Comparison of ENCODE assay signal across 31 cellular contexts in genomic region chr4:188959424-188959823, GRCh38.
"Had no signal": no experiment of that assay in that cellular context is flagged by ENCODE, and none has a peak within 500 bp of the region (broad histone marks: within the 10 kb centered on the region; RNA-seq: fewer than 3 reads in every experiment).

No MANE protein-coding gene starts in this region.

- H3K4me3 Mint-ChIP-seq: activated CD4-positive, alpha-beta memory T cell treated with anti-CD3 and anti-CD28 coated beads for 36 hours; activated CD4-positive, alpha-beta T cell treated with anti-CD3 and anti-CD28 coated beads for 36 hours; activated CD4-positive, alpha-beta T cell treated with anti-CD3 and anti-CD28 coated beads, Interleukin-2, amount 10 ng/mL, durations not matched to agents 24 days and 14 days; activated CD8-positive, alpha-beta memory T cell treated with anti-CD3 and anti-CD28 coated beads, Interleukin-2, amount 10 ng/mL, durations not matched to agents 7 days and 5 days; activated CD8-positive, alpha-beta T cell treated with anti-CD3 and anti-CD28 coated beads, Interleukin-2, amount 10 ng/mL, durations not matched to agents 7 days and 5 days; activated naive CD4-positive, alpha-beta T cell treated with anti-CD3 and anti-CD28 coated beads for 36 hours; activated naive CD4-positive, alpha-beta T cell treated with anti-CD3 and anti-CD28 coated beads, Interleukin-2, amount 50 U/mL, for 24 hours; activated naive CD8-positive, alpha-beta T cell treated with anti-CD3 and anti-CD28 coated beads for 36 hours; activated naive CD8-positive, alpha-beta T cell treated with anti-CD3 and anti-CD28 coated beads, Interleukin-2, amount 50 U/mL, for 24 hours; activated T-helper 1 cell treated with anti-CD3 and anti-CD28 coated beads, Interleukin-12 subunit alpha, Interleukin-12 subunit beta, Interleukin-2, Interleukin-4 antibody, amounts not matched to agents 30 ng/mL and 10 ng/mL and 1 ng/mL, durations not matched to agents 14 hours and 24 hours and 36 hours; endodermal cell; T-helper 17 cell; T-helper 2 cell treated with Interferon-gamma antibody and Interleukin-4, amounts not matched to agents 5 μg/mL and 100 μg/mL, for 36 hours had no signal

- H3K4me1 Mint-ChIP-seq: activated CD4-positive, alpha-beta T cell treated with anti-CD3 and anti-CD28 coated beads for 36 hours; activated CD4-positive, alpha-beta T cell treated with anti-CD3 and anti-CD28 coated beads, Interleukin-2, amount 10 ng/mL, durations not matched to agents 24 days and 14 days; activated CD8-positive, alpha-beta memory T cell treated with anti-CD3 and anti-CD28 coated beads, Interleukin-2, amount 10 ng/mL, durations not matched to agents 7 days and 5 days; activated naive CD4-positive, alpha-beta T cell treated with anti-CD3 and anti-CD28 coated beads, Interleukin-2, amount 50 U/mL, for 24 hours; activated naive CD8-positive, alpha-beta T cell treated with anti-CD3 and anti-CD28 coated beads for 36 hours; activated naive CD8-positive, alpha-beta T cell treated with anti-CD3 and anti-CD28 coated beads, Interleukin-2, amount 50 U/mL, for 24 hours; T-helper 17 cell had no signal

- H3K27me3 ChIP-seq: adrenal gland, body of pancreas, gastroesophageal sphincter had no signal

- H3K27me3 Mint-ChIP-seq: activated CD4-positive, alpha-beta memory T cell treated with anti-CD3 and anti-CD28 coated beads for 36 hours; activated CD4-positive, alpha-beta T cell treated with anti-CD3 and anti-CD28 coated beads for 36 hours; activated CD4-positive, alpha-beta T cell treated with anti-CD3 and anti-CD28 coated beads, Interleukin-2, amount 10 ng/mL, durations not matched to agents 24 days and 14 days; activated CD8-positive, alpha-beta memory T cell treated with anti-CD3 and anti-CD28 coated beads, Interleukin-2, amount 10 ng/mL, durations not matched to agents 7 days and 5 days; activated naive CD4-positive, alpha-beta T cell treated with anti-CD3 and anti-CD28 coated beads, Interleukin-2, amount 50 U/mL, for 24 hours; activated naive CD8-positive, alpha-beta T cell treated with anti-CD3 and anti-CD28 coated beads for 36 hours; activated naive CD8-positive, alpha-beta T cell treated with anti-CD3 and anti-CD28 coated beads, Interleukin-2, amount 50 U/mL, for 24 hours; T-helper 17 cell had no signal

- H3K27ac ChIP-seq: adrenal gland, body of pancreas, dorsolateral prefrontal cortex, gastroesophageal sphincter had no signal

- H3K4me3 ChIP-seq: adrenal gland, body of pancreas, dorsolateral prefrontal cortex, gastroesophageal sphincter had no signal

- H3K9me3 ChIP-seq: adrenal gland, body of pancreas, gastroesophageal sphincter had no signal

- H3K36me3 ChIP-seq: adrenal gland, gastroesophageal sphincter had no signal

- H3K4me1 ChIP-seq: adrenal gland, body of pancreas, gastroesophageal sphincter had no signal

- H3K36me3 Mint-ChIP-seq: activated CD4-positive, alpha-beta memory T cell treated with anti-CD3 and anti-CD28 coated beads for 36 hours; activated CD8-positive, alpha-beta memory T cell treated with anti-CD3 and anti-CD28 coated beads, Interleukin-2, amount 10 ng/mL, durations not matched to agents 7 days and 5 days; activated naive CD4-positive, alpha-beta T cell treated with anti-CD3 and anti-CD28 coated beads, Interleukin-2, amount 50 U/mL, for 24 hours; activated naive CD8-positive, alpha-beta T cell treated with anti-CD3 and anti-CD28 coated beads for 36 hours had no signal

- DNase-seq: activated CD4-positive, alpha-beta memory T cell treated with anti-CD3 and anti-CD28 coated beads for 36 hours; activated CD4-positive, alpha-beta T cell treated with anti-CD3 and anti-CD28 coated beads for 36 hours; activated CD4-positive, alpha-beta T cell treated with anti-CD3 and anti-CD28 coated beads, Interleukin-2, amount 10 ng/mL, durations not matched to agents 24 days and 14 days; activated CD4-positive, CD25-positive, alpha-beta regulatory T cell; activated CD4-positive, CD25-positive, alpha-beta regulatory T cell treated with anti-CD3 and anti-CD28 coated beads, Interleukin-2, amount 50 U/mL, for 72 hours; activated CD8-positive, alpha-beta memory T cell treated with anti-CD3 and anti-CD28 coated beads, Interleukin-2, amount 10 ng/mL, durations not matched to agents 7 days and 5 days; activated CD8-positive, alpha-beta memory T cell treated with anti-CD3 and anti-CD28 coated beads, Interleukin-2, amount 50 U/mL, for 4 hours; activated CD8-positive, alpha-beta T cell treated with anti-CD3 and anti-CD28 coated beads, Interleukin-2, amount 10 ng/mL, durations not matched to agents 7 days and 5 days; activated effector memory CD4-positive, alpha-beta T cell treated with anti-CD3 and anti-CD28 coated beads, Interleukin-2, amount 50 U/mL, for 16 hours; activated naive CD4-positive, alpha-beta T cell treated with anti-CD3 and anti-CD28 coated beads for 36 hours; activated naive CD8-positive, alpha-beta T cell treated with anti-CD3 and anti-CD28 coated beads for 36 hours; activated naive CD8-positive, alpha-beta T cell treated with anti-CD3 and anti-CD28 coated beads, Interleukin-2, amount 50 U/mL, for 24 hours; activated T-cell treated with anti-CD3 and anti-CD28 coated beads, Interleukin-2, amount 50 U/mL, for 1 hour; activated T-cell treated with anti-CD3 and anti-CD28 coated beads, Interleukin-2, amount 50 U/mL, for 48 hours; adrenal gland; amygdala; aorta; body of pancreas; cortex of kidney; dorsolateral prefrontal cortex; effector memory CD4-positive, alpha-beta T cell; endodermal cell; foreskin fibroblast; T-helper 1 cell; T-helper 17 cell had no signal

- H3K27ac Mint-ChIP-seq: activated CD4-positive, alpha-beta memory T cell treated with anti-CD3 and anti-CD28 coated beads for 36 hours; activated CD4-positive, alpha-beta T cell treated with anti-CD3 and anti-CD28 coated beads for 36 hours; activated CD4-positive, alpha-beta T cell treated with anti-CD3 and anti-CD28 coated beads, Interleukin-2, amount 10 ng/mL, durations not matched to agents 24 days and 14 days; activated CD8-positive, alpha-beta memory T cell treated with anti-CD3 and anti-CD28 coated beads, Interleukin-2, amount 10 ng/mL, durations not matched to agents 7 days and 5 days; activated CD8-positive, alpha-beta T cell treated with anti-CD3 and anti-CD28 coated beads, Interleukin-2, amount 10 ng/mL, durations not matched to agents 7 days and 5 days; activated naive CD4-positive, alpha-beta T cell treated with anti-CD3 and anti-CD28 coated beads for 36 hours; activated naive CD4-positive, alpha-beta T cell treated with anti-CD3 and anti-CD28 coated beads, Interleukin-2, amount 50 U/mL, for 24 hours; activated naive CD8-positive, alpha-beta T cell treated with anti-CD3 and anti-CD28 coated beads for 36 hours; activated naive CD8-positive, alpha-beta T cell treated with anti-CD3 and anti-CD28 coated beads, Interleukin-2, amount 50 U/mL, for 24 hours; activated T-helper 1 cell treated with anti-CD3 and anti-CD28 coated beads, Interleukin-12 subunit alpha, Interleukin-12 subunit beta, Interleukin-2, Interleukin-4 antibody, amounts not matched to agents 30 ng/mL and 10 ng/mL and 1 ng/mL, durations not matched to agents 14 hours and 24 hours and 36 hours; activated T-helper 2 cell treated with anti-CD3 and anti-CD28 coated beads, Interferon-gamma antibody, Interleukin-2, Interleukin-4, amounts not matched to agents 10 μg/mL and 5 μg/mL and 100 μg/mL, durations not matched to agents 14 hours and 24 hours and 36 hours; endodermal cell; T-helper 17 cell; T-helper 2 cell treated with Interferon-gamma antibody and Interleukin-4, amounts not matched to agents 5 μg/mL and 100 μg/mL, for 36 hours had no signal

- ATAC-seq: activated CD4-positive, alpha-beta T cell treated with anti-CD3 and anti-CD28 coated beads for 36 hours; activated CD8-positive, alpha-beta memory T cell treated with anti-CD3 and anti-CD28 coated beads, Interleukin-2, amount 10 ng/mL, durations not matched to agents 7 days and 5 days; activated CD8-positive, alpha-beta T cell treated with anti-CD3 and anti-CD28 coated beads, Interleukin-2, amount 10 ng/mL, durations not matched to agents 7 days and 5 days; activated naive CD8-positive, alpha-beta T cell treated with anti-CD3 and anti-CD28 coated beads, Interleukin-2, amount 50 U/mL, for 24 hours; body of pancreas; esophagus mucosa; gastroesophageal sphincter; T-helper 17 cell had no signal
